8 cellular contexts compared by ENCODE assay signal in the genomic region with DNA sequence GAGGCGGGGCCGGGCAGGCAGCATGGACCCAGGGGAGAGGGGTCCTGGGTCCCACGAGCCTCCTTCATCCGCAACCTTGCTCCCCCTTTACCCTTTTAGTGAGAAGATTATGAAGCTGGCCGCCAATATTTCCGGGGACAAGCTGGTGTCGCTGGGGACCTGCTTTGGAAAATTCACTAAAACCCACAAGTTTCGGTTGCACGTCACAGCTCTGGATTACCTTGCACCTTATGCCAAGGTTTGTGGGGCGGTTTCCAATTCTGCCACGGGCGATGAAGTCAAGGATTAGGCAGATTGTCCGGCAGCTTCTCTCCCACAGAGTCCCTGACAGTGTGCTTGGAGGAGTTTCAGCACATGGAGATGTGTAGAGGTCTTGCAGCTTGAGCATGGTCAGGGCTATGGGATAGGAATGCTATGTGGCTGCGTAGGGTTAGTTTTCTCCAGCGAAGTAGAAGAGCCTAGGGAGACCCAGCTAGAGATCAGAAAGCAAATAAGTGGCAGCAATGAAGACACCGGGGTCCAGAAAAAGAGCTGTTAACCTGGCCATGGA. TPM values are rescaled to one million over a fixed set of nuclear protein-coding genes. Genes with fewer than 3 reads are reported as not detected.
DNase-seq lines count a peak whose midpoint lies in the region; ATAC-seq lines count a peak whose summit lies in the region.

No MANE protein-coding gene starts in this region.

- peak overlapping the region; percentile 96 to 100 (median 100) for H3K4me3 Mint-ChIP-seq in CD4-positive, alpha-beta memory T cell
- peak overlapping the region; percentile 98 for H3K4me3 Mint-ChIP-seq in central memory CD8-positive, alpha-beta T cell

- H3K27me3 Mint-ChIP-seq in CD4-positive, alpha-beta memory T cell, result no peaks in the 10 kb centered on the region
- H3K27me3 Mint-ChIP-seq in central memory CD8-positive, alpha-beta T cell, result no peaks in the 10 kb centered on the region

- H3K27ac ChIP-seq in CD4-positive, alpha-beta memory T cell (ENCODE audit: low read depth, low read length), result peak overlapping the region; percentile 81
- H3K27ac ChIP-seq in Karpas-422 (ENCODE audit: low read length), result peak overlapping the region; percentile 67

- H3K9ac ChIP-seq in Karpas-422 (ENCODE audit: low read length), result peak overlapping the region; percentile 91

- H3K27ac Mint-ChIP-seq in CD4-positive, alpha-beta memory T cell, result peak overlapping the region; percentile 96 to 100 (median 99)
- peak overlapping the region; percentile 98 for H3K27ac Mint-ChIP-seq in central memory CD8-positive, alpha-beta T cell (ENCODE audit: low read depth)

- 0 out of 2 replicates have a peak overlapping the region, but pooled peaks have one; percentile 21 for H2AFZ ChIP-seq in Karpas-422 (ENCODE audit: low read length)

- H3K36me3 Mint-ChIP-seq in CD4-positive, alpha-beta memory T cell, result peaks cover 23 to 46% of the 10 kb centered on the region in 2 donors
- H3K36me3 Mint-ChIP-seq in central memory CD8-positive, alpha-beta T cell (ENCODE audit: insufficient read depth), result peaks cover 34% of the 10 kb centered on the region

- H3K79me2 ChIP-seq in Karpas-422 (ENCODE audit: low read length), result peaks cover 65% of the 10 kb centered on the region

- peak in 1 of 5 donors; percentile 47 for DNase-seq in CD4-positive, alpha-beta memory T cell
- DNase-seq in Karpas-422 (no peak), myocyte (ENCODE audit: low read depth) (peak; percentile 13), NCI-H1930 (lab: John Stamatoyannopoulos, UW) (no peak)
- no peak for DNase-seq in central memory CD8-positive, alpha-beta T cell (ENCODE audit: low spot score in 2 of 2)
- no peak for DNase-seq in activated CD4-positive, CD25-positive, alpha-beta regulatory T cell (lab: John Stamatoyannopoulos, UW)

- H3K9me3 ChIP-seq in CD4-positive, alpha-beta memory T cell (ENCODE audit: control insufficient read depth in 1 of 2, low read length in 2 of 2), result no peaks in the 10 kb centered on the region
- H3K9me3 ChIP-seq in Karpas-422 (ENCODE audit: low read length), result no peaks in the 10 kb centered on the region

- no peaks in the 10 kb centered on the region for H4K20me1 ChIP-seq in Karpas-422 (ENCODE audit: insufficient read depth, low read depth, low read length)

- no peaks in the 10 kb centered on the region for H3K27me3 ChIP-seq in CD4-positive, alpha-beta memory T cell (ENCODE audit: insufficient read depth, low read length)
- no peaks in the 10 kb centered on the region for H3K27me3 ChIP-seq in Karpas-422 (ENCODE audit: low read length)

- peaks cover 39% of the 10 kb centered on the region for H3K4me1 ChIP-seq in CD4-positive, alpha-beta memory T cell (ENCODE audit: insufficient read depth, low read length)
- H3K4me1 ChIP-seq in Karpas-422 (ENCODE audit: low read length), result peaks cover 26% of the 10 kb centered on the region

- ATAC-seq in central memory CD8-positive, alpha-beta T cell (replicated peaks; ENCODE audit: extremely low read depth, poor library complexity, severe bottlenecking), result no peak
- ATAC-seq in HG03159 (IDR thresholded peaks at IDR 0.05; ENCODE audit: unreplicated experiment) (no peak), HG03571 (IDR thresholded peaks at IDR 0.05; ENCODE audit: unreplicated experiment) (no peak)

- peaks cover 34 to 69% (median 48%) of the 10 kb centered on the region in 4 donors for H3K4me1 Mint-ChIP-seq in CD4-positive, alpha-beta memory T cell
- peaks cover 43% of the 10 kb centered on the region for H3K4me1 Mint-ChIP-seq in central memory CD8-positive, alpha-beta T cell

- intact Hi-C loops in CD4-positive, alpha-beta memory T cell (cut with micrococcal nuclease), result no loop called here

- CTCF ChIA-PET in CD4-positive, alpha-beta memory T cell (lab: Charles Lee; ENCODE audit: partially characterized antibody), result interaction anchor here (0.8 to 2.2 kb wide), 6 partner anchors 11 to 41 kb away, joined by 3 to 9 read pairs (median 3); no protein-coding TSS in a partner anchor

- POLR2A ChIA-PET in CD4-positive, alpha-beta memory T cell (lab: Charles Lee; ENCODE audit: partially characterized antibody), result interaction anchor here (0.6 to 5.0 kb wide), 6 partner anchors 12 to 224 kb away, joined by 3 to 116 read pairs (median 6); a partner anchor contains a TSS

- peak overlapping the region; percentile 77 to 97 for H3K4me3 ChIP-seq in CD4-positive, alpha-beta memory T cell (ENCODE audit: low read length in 2 of 2)
- peak overlapping the region; percentile 94 for H3K4me3 ChIP-seq in Karpas-422 (ENCODE audit: low read length)

- H3K4me2 ChIP-seq in Karpas-422 (ENCODE audit: low read depth, low read length, poor library complexity, severe bottlenecking), result peak overlapping the region; percentile 81

- no peaks in the 10 kb centered on the region for H3K9me3 Mint-ChIP-seq in CD4-positive, alpha-beta memory T cell
- no peaks in the 10 kb centered on the region for H3K9me3 Mint-ChIP-seq in central memory CD8-positive, alpha-beta T cell

- H3K9me2 ChIP-seq in Karpas-422 (replicated peaks; ENCODE audit: insufficient read depth, low read length), result no peaks in the 10 kb centered on the region

- H3K36me3 ChIP-seq in CD4-positive, alpha-beta memory T cell (ENCODE audit: insufficient read depth, low read length), result peaks cover 23% of the 10 kb centered on the region
- H3K36me3 ChIP-seq in Karpas-422 (ENCODE audit: insufficient read depth, low read length), result peaks cover 38% of the 10 kb centered on the region

RNA-seq across cellular contexts. Expression of a gene that starts 0.6 kb away (rescaled TPM):
- total RNA-seq in CD4-positive, alpha-beta memory T cell, result 10 to 100 TPM; 30.9 to 31.9 TPM
- 10 to 100 TPM; 23.4 to 24.4 TPM for polyA plus RNA-seq in CD4-positive, alpha-beta memory T cell
- total RNA-seq in Karpas-422 (2014; rRNA removed; shearing (Covaris generic); ENCODE audit: low replicate concordance), result 21.8 and 24.4 TPM in 2 replicates
- total RNA-seq in myocyte, result 20.5 and 22.9 TPM in 2 replicates
- polyA plus RNA-seq in myocyte (2012), result 19.7 TPM

RNA-seq across cellular contexts. Expression of a gene that starts 0.8 kb away (rescaled TPM):
- 10 to 100 TPM; 66.0 to 66.1 TPM for total RNA-seq in CD4-positive, alpha-beta memory T cell
- 10 to 100 TPM; 31.3 to 34.1 TPM for polyA plus RNA-seq in CD4-positive, alpha-beta memory T cell
- total RNA-seq in Karpas-422 (2014; rRNA removed; shearing (Covaris generic); ENCODE audit: low replicate concordance), result 43.6 and 49.2 TPM in 2 replicates
- 55.0 and 68.6 TPM in 2 replicates for total RNA-seq in myocyte
- 35.4 TPM for polyA plus RNA-seq in myocyte (2012)

RNA-seq across cellular contexts. Expression of a gene that starts 9.8 kb away (rescaled TPM):
- total RNA-seq in CD4-positive, alpha-beta memory T cell, result 10 to 100 TPM; 11.8 TPM
- 10 to 100 TPM; 12.6 to 18.0 TPM for polyA plus RNA-seq in CD4-positive, alpha-beta memory T cell
- 13.5 and 53.9 TPM in 2 replicates for total RNA-seq in Karpas-422 (2014; rRNA removed; shearing (Covaris generic); ENCODE audit: low replicate concordance)
- 34.2 and 53.8 TPM in 2 replicates for total RNA-seq in myocyte
- 14.9 TPM for polyA plus RNA-seq in myocyte (2012)

RNA-seq across cellular contexts. Expression of a gene that starts 11.4 kb away (rescaled TPM):
- 1 to 10 TPM; 2.5 to 5.4 TPM for total RNA-seq in CD4-positive, alpha-beta memory T cell
- under 1 TPM in 1 of 2 donors, not detected in 1; 0.30 TPM for polyA plus RNA-seq in CD4-positive, alpha-beta memory T cell
- total RNA-seq in Karpas-422 (2014; rRNA removed; shearing (Covaris generic); ENCODE audit: low replicate concordance), result 1.8 TPM in 1 of 2 replicates, not detected in the other
- 0.36 TPM in 1 of 2 replicates, not detected in the other for total RNA-seq in myocyte
- 0.74 TPM for polyA plus RNA-seq in myocyte (2012)

RNA-seq across cellular contexts. Expression of a gene that starts 29.0 kb away (rescaled TPM):
- 10 to 100 TPM; 46.7 to 48.3 TPM for total RNA-seq in CD4-positive, alpha-beta memory T cell
- 10 to 100 TPM; 27.2 to 41.2 TPM for polyA plus RNA-seq in CD4-positive, alpha-beta memory T cell
- total RNA-seq in Karpas-422 (2014; rRNA removed; shearing (Covaris generic); ENCODE audit: low replicate concordance), result 18.3 and 32.2 TPM in 2 replicates
- total RNA-seq in myocyte, result 32.8 and 33.7 TPM in 2 replicates
- polyA plus RNA-seq in myocyte (2012), result 47.4 TPM
